33 cellular contexts compared by ENCODE assay signal in the genomic region with DNA sequence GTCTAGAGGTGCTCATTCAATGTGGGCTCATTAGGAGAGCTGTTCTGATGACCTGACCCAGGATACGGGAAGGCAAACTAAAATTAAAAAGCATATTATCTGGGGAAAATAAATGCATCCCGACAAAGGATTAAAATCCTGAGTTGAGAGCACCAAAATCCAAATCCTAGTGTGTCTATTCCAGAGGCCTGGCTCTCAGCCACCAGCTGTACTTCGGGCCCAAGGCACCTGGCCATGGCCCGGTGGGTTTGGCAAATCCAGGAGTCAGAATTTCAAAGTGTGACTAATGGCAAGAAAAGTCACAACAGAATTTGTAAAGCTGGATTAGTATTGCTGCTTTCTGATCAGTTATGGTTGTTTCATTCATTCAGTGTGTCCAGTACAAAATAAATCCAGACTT.
"Had no signal": no experiment of that assay in that cellular context is flagged by ENCODE, and none has a peak within 500 bp of the region (broad histone marks: within the 10 kb centered on the region; RNA-seq: fewer than 3 reads in every experiment).

No MANE protein-coding gene starts in this region.

- H3K4me3 Mint-ChIP-seq: activated B cell treated with CpG ODN at 0.5 μM for 24 hours; activated CD8-positive, alpha-beta T cell treated with anti-CD3 and anti-CD28 coated beads for 36 hours; activated naive CD8-positive, alpha-beta T cell; activated T-cell treated with anti-CD3 and anti-CD28 coated beads, Interleukin-2, amount 50 U/mL, for 4 hours; activated T-helper 17 cell treated with anti-CD3 and anti-CD28 coated beads, Interleukin-2, amount 50 U/mL, for 72 hours; dendritic cell treated with granulocyte-macrophage colony-stimulating factor and Interleukin-4, amounts not matched to agents 40 ng/mL and 50 ng/mL, for 4 days; endodermal cell; T-cell; T-helper 1 cell treated with Interleukin-12 subunit alpha and Interleukin-12 subunit beta and Interleukin-4 antibody, amounts not matched to agents 30 μg/mL and 1 μg/mL, for 36 hours had no signal

- H3K4me1 ChIP-seq: colonic mucosa had no signal

- H3K27me3 ChIP-seq: breast epithelium, cardiac muscle cell, colonic mucosa, dorsolateral prefrontal cortex had no signal

- H3K9me3 Mint-ChIP-seq: activated B cell treated with CpG ODN at 0.5 μM for 24 hours; activated CD8-positive, alpha-beta T cell treated with anti-CD3 and anti-CD28 coated beads for 36 hours; activated T-cell treated with anti-CD3 and anti-CD28 coated beads, Interleukin-2, amount 50 U/mL, for 4 hours; activated T-helper 17 cell treated with anti-CD3 and anti-CD28 coated beads, Interleukin-2, amount 50 U/mL, for 72 hours; dendritic cell treated with granulocyte-macrophage colony-stimulating factor and Interleukin-4, amounts not matched to agents 40 ng/mL and 50 ng/mL, for 4 days; endodermal cell; T-cell; T-helper 1 cell treated with Interleukin-12 subunit alpha and Interleukin-12 subunit beta and Interleukin-4 antibody, amounts not matched to agents 30 μg/mL and 1 μg/mL, for 36 hours had no signal

- H3K36me3 Mint-ChIP-seq: brain had no signal

- H3K27ac ChIP-seq: breast epithelium, cardiac muscle cell, colonic mucosa, dorsolateral prefrontal cortex, WERI-Rb-1 had no signal

- H3K36me3 ChIP-seq: breast epithelium, cardiac muscle cell, colonic mucosa had no signal

- H3K4me3 ChIP-seq: breast epithelium, cardiac muscle cell, colonic mucosa, dorsolateral prefrontal cortex had no signal

- DNase-seq: activated B cell treated with CpG ODN at 0.5 μM for 24 hours; activated CD4-positive, alpha-beta T cell treated with anti-CD3 and anti-CD28 coated beads for 48 hours; activated CD4-positive, alpha-beta T cell treated with anti-CD3 and anti-CD28 coated beads, Interleukin-2, amount 50 U/mL, for 1 hour; activated CD4-positive, alpha-beta T cell treated with anti-CD3 and anti-CD28 coated beads, Interleukin-2, amount 50 U/mL, for 48 hours; activated CD8-positive, alpha-beta memory T cell treated with anti-CD3 and anti-CD28 coated beads for 24 hours; activated CD8-positive, alpha-beta T cell treated with anti-CD3 and anti-CD28 coated beads for 36 hours; activated effector memory CD4-positive, alpha-beta T cell treated with Interleukin-2 at 50 U/mL for 16 hours; activated gamma-delta T cell treated with Interleukin-2 at 50 U/mL for 16 hours; activated naive CD4-positive, alpha-beta T cell treated with anti-CD3 and anti-CD28 coated beads, Interleukin-2, amount 50 U/mL, for 16 hours; activated naive CD4-positive, alpha-beta T cell treated with Interleukin-2 at 50 U/mL for 16 hours; activated T-cell treated with anti-CD3 and anti-CD28 coated beads, Interleukin-2, amount 50 U/mL, for 4 hours; amniotic stem cell; anterior cingulate cortex; central memory CD4-positive, alpha-beta T cell; cerebellar nuclear complex; colonic mucosa; dorsolateral prefrontal cortex; effector memory CD4-positive, alpha-beta T cell; endodermal cell; foreskin fibroblast; SW 1271; T-cell; T-helper 9 cell; WERI-Rb-1 had no signal

- H3K27me3 Mint-ChIP-seq: activated B cell treated with CpG ODN at 0.5 μM for 24 hours; activated CD8-positive, alpha-beta T cell treated with anti-CD3 and anti-CD28 coated beads for 36 hours; activated naive CD8-positive, alpha-beta T cell; activated T-helper 17 cell treated with anti-CD3 and anti-CD28 coated beads, Interleukin-2, amount 50 U/mL, for 72 hours; T-cell had no signal

- H3K9me3 ChIP-seq: breast epithelium, colonic mucosa had no signal

- H3K27ac Mint-ChIP-seq: activated B cell treated with CpG ODN at 0.5 μM for 24 hours; activated CD8-positive, alpha-beta T cell treated with anti-CD3 and anti-CD28 coated beads for 36 hours; brain; dendritic cell treated with granulocyte-macrophage colony-stimulating factor and Interleukin-4, amounts not matched to agents 40 ng/mL and 50 ng/mL, for 4 days; endodermal cell; T-cell; T-helper 1 cell treated with Interleukin-12 subunit alpha and Interleukin-12 subunit beta and Interleukin-4 antibody, amounts not matched to agents 30 μg/mL and 1 μg/mL, for 36 hours had no signal

- ATAC-seq: activated CD4-positive, CD25-positive, alpha-beta regulatory T cell treated with anti-CD3 and anti-CD28 coated beads, Interleukin-2, amount 50 U/mL, for 24 hours; activated CD8-positive, alpha-beta T cell treated with anti-CD3 and anti-CD28 coated beads for 36 hours; activated T-cell treated with anti-CD3 and anti-CD28 coated beads, Interleukin-2, amount 50 U/mL, for 4 hours; activated T-helper 17 cell treated with anti-CD3 and anti-CD28 coated beads, Interleukin-2, amount 50 U/mL, for 72 hours; esophagus mucosa; T-cell had no signal
